Comparison of ENCODE assay signal across 10 cellular contexts in genomic region chr7:55130079-55130476, GRCh38.
DNase-seq lines count a peak whose midpoint lies in the region; TF ChIP-seq lines count a peak whose summit lies in the region.
"Had no signal": no experiment of that assay in that cellular context is flagged by ENCODE, and none has a peak within 500 bp of the region (broad histone marks: within the 10 kb centered on the region; RNA-seq: fewer than 3 reads in every experiment).

No MANE protein-coding gene starts in this region.

- no peaks in the 10 kb centered on the region for H3K9me3 Mint-ChIP-seq in nephron progenitor cell
- H3K9me3 Mint-ChIP-seq: activated T-helper 17 cell treated with anti-CD3 and anti-CD28 coated beads, Interleukin-2, amount 50 U/mL, for 72 hours had no signal

- H3K9me3 ChIP-seq in Peyer's patch (no peaks in the 10 kb centered on the region), fibroblast of lung (ENCODE audit: control insufficient read depth, insufficient read depth, low read depth, low read length) (no peaks in the 10 kb centered on the region), neuron (ENCODE audit: low read length) (no peaks in the 10 kb centered on the region)

- TF ChIP-seq POLR2A in Peyer's patch (IDR thresholded peaks at IDR 0.05): no peak

- peaks cover 42% of the 10 kb centered on the region for H3K79me2 ChIP-seq in fibroblast of lung (ENCODE audit: control insufficient read depth, insufficient read depth, low read length)

- peaks cover 0 to 54% (median 1%) of the 10 kb centered on the region in 4 donors for H3K4me1 ChIP-seq in Peyer's patch
- H3K4me1 ChIP-seq in fibroblast of lung (ENCODE audit: control insufficient read depth, extremely low read depth, insufficient read depth, low read length): peaks cover 71% of the 10 kb centered on the region
- H3K4me1 ChIP-seq in neuron (ENCODE audit: insufficient read depth, low read length): peaks cover 52% of the 10 kb centered on the region

- H3K27me3 Mint-ChIP-seq in nephron progenitor cell (ENCODE audit: low read depth, poor library complexity): peaks cover 4% of the 10 kb centered on the region

- H3K36me3 ChIP-seq in Peyer's patch: no peaks in the 10 kb centered on the region
- H3K36me3 ChIP-seq in fibroblast of lung (ENCODE audit: control insufficient read depth, insufficient read depth, low read length): peaks cover 6% of the 10 kb centered on the region
- H3K36me3 ChIP-seq in neuron (ENCODE audit: insufficient read depth, low read length): no peaks in the 10 kb centered on the region

- H3K9ac ChIP-seq in fibroblast of lung (ENCODE audit: insufficient read depth, low read length): peak overlapping the region; percentile 24

- intact Hi-C loops in posterior cingulate gyrus (cut with DNase I): no loop called here

- no peaks in the 10 kb centered on the region for H3K27me3 ChIP-seq in Peyer's patch
- no peaks in the 10 kb centered on the region for H3K27me3 ChIP-seq in fibroblast of lung (ENCODE audit: control insufficient read depth, insufficient read depth, low read length)
- H3K27me3 ChIP-seq in neuron (ENCODE audit: insufficient read depth, low read length): no peaks in the 10 kb centered on the region

- no peak overlapping the region for H3K4me3 Mint-ChIP-seq in nephron progenitor cell
- H3K4me3 Mint-ChIP-seq: activated T-helper 17 cell treated with anti-CD3 and anti-CD28 coated beads, Interleukin-2, amount 50 U/mL, for 72 hours had no signal

- peaks cover 68% of the 10 kb centered on the region for H3K4me1 Mint-ChIP-seq in nephron progenitor cell

- in situ Hi-C loops in Caki2 (cut with HindIII; ENCODE audit: low pct_unique_long_range_greater_than_20kb, low sequenced_read_pairs): loop anchor here (10.0 kb wide), 1 partner anchor 65 kb away; no protein-coding TSS in a partner anchor

- no peak overlapping the region for H3K4me3 ChIP-seq in Peyer's patch
- H3K4me3 ChIP-seq in fibroblast of lung (replicated peaks in 1 of 4; ENCODE audit: control extremely low read depth in 1 of 4, insufficient read depth in 1 of 4, low read depth in 3 of 4, low read length in 4 of 4): no peak overlapping the region
- peak overlapping the region; percentile 30 for H3K4me3 ChIP-seq in neuron (ENCODE audit: low read length)

- H3K27ac Mint-ChIP-seq in nephron progenitor cell: no peak overlapping the region
- H3K27ac Mint-ChIP-seq: activated T-helper 17 cell treated with anti-CD3 and anti-CD28 coated beads, Interleukin-2, amount 50 U/mL, for 72 hours had no signal

- H3K36me3 Mint-ChIP-seq in nephron progenitor cell (ENCODE audit: low read depth): no peaks in the 10 kb centered on the region

- peak; percentile 62 for DNase-seq in Caki2 (ENCODE audit: low read depth)
- no peak for DNase-seq in Peyer's patch
- DNase-seq in fibroblast of lung (ENCODE audit: low read depth in 2 of 2): peak; percentile 42 to 71
- DNase-seq in activated naive CD4-positive, alpha-beta T cell treated with Interleukin-2 at 50 U/mL for 16 hours: no peak
- DNase-seq in posterior cingulate gyrus: no peak
- no peak for DNase-seq in nephron progenitor cell
- DNase-seq in putamen (ENCODE audit: low spot score): no peak
- DNase-seq: DND-41 had no signal

- no peak for TF ChIP-seq CTCF in Peyer's patch (IDR thresholded peaks at IDR 0.05)
- no peak for TF ChIP-seq CTCF in fibroblast of lung (conservative IDR thresholded peaks at IDR 0.05 in 1 of 2, IDR thresholded peaks at IDR 0.05 in 1 of 2; ENCODE audit: low read depth in 1 of 2, low read length in 2 of 2)
- TF ChIP-seq CTCF in nephron progenitor cell (IDR thresholded peaks at IDR 0.05): no peak

- H3K27ac ChIP-seq in Peyer's patch (peak overlapping the region; percentile 35 to 76 (median 60)), fibroblast of lung (ENCODE audit: insufficient read depth, low read length) (peak overlapping the region; percentile 100)

- H3K4me2 ChIP-seq in fibroblast of lung (ENCODE audit: extremely low read depth, insufficient read depth, low read length): peak overlapping the region; percentile 2

- H4K20me1 ChIP-seq in fibroblast of lung (ENCODE audit: control insufficient read depth, extremely low read depth, insufficient read depth, low read length): no peaks in the 10 kb centered on the region

- H2AFZ ChIP-seq in fibroblast of lung (ENCODE audit: low read length) (no peak overlapping the region), neuron (ENCODE audit: low read depth, low read length) (peak overlapping the region; percentile 38)

Comparison
In these comparisons a context has a peak if more than half of its experiments do, and no peak if none do; other contexts are left out.
1. DNase-seq: peak in Caki2 (single experiment) and fibroblast of lung (2 of 2); none in Peyer's patch (0 of 3), activated naive CD4-positive, alpha-beta T cell treated with Interleukin-2 at 50 U/mL for 16 hours (single experiment), posterior cingulate gyrus (0 of 10), nephron progenitor cell (single experiment) and putamen (single experiment).